17 cellular contexts compared by ENCODE assay signal in the genomic region with DNA sequence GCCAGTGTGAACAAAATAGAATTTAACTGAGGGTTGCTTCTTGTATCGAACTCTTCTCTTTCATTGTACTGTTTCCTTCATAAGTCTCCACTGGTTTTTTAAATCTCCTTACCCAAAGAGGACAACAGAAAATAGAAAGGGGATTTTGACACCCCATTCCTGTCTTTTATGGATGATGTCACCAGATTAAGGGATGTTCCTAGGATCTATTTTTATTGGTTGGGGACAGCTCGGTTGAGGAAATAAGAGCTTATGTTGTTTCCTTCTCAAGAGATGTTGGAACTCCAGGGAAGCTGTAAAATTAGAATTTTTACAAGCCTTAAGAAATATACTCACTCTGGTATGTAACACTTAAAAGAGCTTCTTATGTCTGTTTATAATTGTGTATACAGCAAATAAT.
A peak's percentile ranks its signal among the peaks of the same experiment; 100 is the strongest.
DNase-seq lines count a peak whose midpoint lies in the region; ATAC-seq and TF ChIP-seq lines count a peak whose summit lies in the region.
"Had no signal": no experiment of that assay in that cellular context is flagged by ENCODE, and none has a peak within 500 bp of the region (broad histone marks: within the 10 kb centered on the region; RNA-seq: fewer than 3 reads in every experiment).

No MANE protein-coding gene starts in this region.

- H4K20me1 ChIP-seq in HCT116 (ENCODE audit: insufficient read depth) = no peaks in the 10 kb centered on the region

- WGBS in heart right ventricle, 2 donors = 53 to 71% methylated on average over 2 of the region's 2 CpGs

- intact Hi-C loops in HCT116 (cut with micrococcal nuclease) (no loop called here), heart right ventricle (cut with DNase I) (no loop called here)

- no peak overlapping the region for H3K4me3 ChIP-seq in HCT116 (replicated peaks in 1 of 2; ENCODE audit: low read depth in 1 of 2, low read length in 2 of 2)
- H3K4me3 ChIP-seq in fibroblast of villous mesenchyme (ENCODE audit: low read depth, low read length) = peak overlapping the region; percentile 32
- peak overlapping the region; percentile 28 for H3K4me3 ChIP-seq in skeletal muscle satellite cell (ENCODE audit: low read length)
- H3K4me3 ChIP-seq in heart right ventricle = no peak overlapping the region

- no peaks in the 10 kb centered on the region for H3K9me3 ChIP-seq in HCT116 (ENCODE audit: control insufficient read depth in 1 of 2, insufficient read depth in 1 of 2, low read depth in 1 of 2, low read length in 2 of 2)
- no peaks in the 10 kb centered on the region for H3K9me3 ChIP-seq in skeletal muscle satellite cell (replicated peaks; ENCODE audit: low read length)
- no peaks in the 10 kb centered on the region for H3K9me3 ChIP-seq in heart right ventricle

- peak overlapping the region; percentile 36 for H2AFZ ChIP-seq in HCT116 (ENCODE audit: low read depth, low read length, poor library complexity, severe bottlenecking)

- CTCF ChIA-PET in HCT116 (lab: Charles Lee) = interaction anchor here (1.2 to 2.2 kb wide), 3 partner anchors 9 to 455 kb away, joined by 3 to 14 read pairs (median 8); no protein-coding TSS in a partner anchor

- TF ChIP-seq CTCF in HCT116 (IDR thresholded peaks at IDR 0.05 in 2 of 3, conservative IDR thresholded peaks at IDR 0.05 in 1 of 3; ENCODE audit: borderline replicate concordance in 1 of 3, insufficient read depth in 1 of 3, low read depth in 2 of 3, low read length in 2 of 3) (no peak), fibroblast of villous mesenchyme (IDR thresholded peaks at IDR 0.05; ENCODE audit: insufficient read depth, low read depth, low read length) (no peak), heart right ventricle (IDR thresholded peaks at IDR 0.05) (no peak)

- H3K9me2 ChIP-seq in HCT116 (ENCODE audit: insufficient read depth) = no peaks in the 10 kb centered on the region

- ATAC-seq in HCT116 (no peak), SK-N-SH treated with all-trans-retinoic acid at 6 μM for 48 hours (no peak), heart right ventricle (no peak), GM21381 (IDR thresholded peaks at IDR 0.05; ENCODE audit: unreplicated experiment) (no peak), HG02973 (IDR thresholded peaks at IDR 0.05; ENCODE audit: unreplicated experiment) (no peak)
- ATAC-seq: activated CD4-positive, alpha-beta T cell treated with anti-CD3 and anti-CD28 coated beads for 36 hours had no signal

- H3K27ac ChIP-seq in HCT116 (ENCODE audit: low read depth, low read length) (no peak overlapping the region), heart right ventricle (peak overlapping the region in 2 of 10 donors; percentile 13 to 90)
- H3K27ac ChIP-seq: C4-2B had no signal

- RAD21 ChIA-PET in HCT116 (lab: Charles Lee; ENCODE audit: low non-redundant PET in 1 of 2, low total read pairs in 2 of 2, uncharacterized antibody in 2 of 2, unreplicated experiment in 2 of 2) = no interaction called here

- H3K4me1 ChIP-seq in HCT116 (ENCODE audit: control insufficient read depth in 1 of 2, insufficient read depth in 2 of 2, low read length in 2 of 2) (peaks cover 0 to 27% of the 10 kb centered on the region in 2 experiments; a peak in 2 of 4 replicates), skeletal muscle satellite cell (ENCODE audit: control insufficient read depth, insufficient read depth, low read length) (peaks cover 56% of the 10 kb centered on the region), heart right ventricle (peaks cover 0 to 42% (median 2%) of the 10 kb centered on the region in 9 donors)

- no peaks in the 10 kb centered on the region for H3K79me2 ChIP-seq in HCT116 (ENCODE audit: insufficient read depth, low read length)

- no peak for TF ChIP-seq RAD21 in HCT116 (IDR thresholded peaks at IDR 0.05; ENCODE audit: low read depth)

- H3K9ac ChIP-seq in HCT116 (ENCODE audit: low read length) (no peak overlapping the region), skeletal muscle satellite cell (ENCODE audit: low read depth, low read length) (peak overlapping the region; percentile 71)

- no peaks in the 10 kb centered on the region for H3K27me3 ChIP-seq in HCT116 (ENCODE audit: insufficient read depth, low read length)
- no peaks in the 10 kb centered on the region for H3K27me3 ChIP-seq in skeletal muscle satellite cell (ENCODE audit: control insufficient read depth, insufficient read depth, low read length)
- H3K27me3 ChIP-seq in heart right ventricle = no peaks in the 10 kb centered on the region

- TF ChIP-seq POLR2A in HCT116 (IDR thresholded peaks at IDR 0.05; ENCODE audit: borderline replicate concordance, extremely low read depth, insufficient read depth, insufficient read length) = no peak

- H3K36me3 ChIP-seq in HCT116 (ENCODE audit: control insufficient read depth in 1 of 2, insufficient read depth in 2 of 2, low read length in 2 of 2) (no peaks in the 10 kb centered on the region), skeletal muscle satellite cell (ENCODE audit: insufficient read depth, low read length) (no peaks in the 10 kb centered on the region), heart right ventricle (no peaks in the 10 kb centered on the region)

- DNase-seq in HCT116 (ENCODE audit: low read depth, low spot score) (no peak), fibroblast of villous mesenchyme (ENCODE audit: low read depth) (peak; percentile 92), heart right ventricle (no peak), occipital lobe (lab: John Stamatoyannopoulos, UW) (no peak)
- DNase-seq: activated CD4-positive, alpha-beta T cell treated with anti-CD3 and anti-CD28 coated beads for 36 hours; activated T-cell treated with anti-CD3 and anti-CD28 coated beads, Interleukin-2, amount 50 U/mL, for 48 hours; amniotic stem cell; effector CD8-positive, alpha-beta T cell; H7; NCI-H2029 treated with DMSO at 0.1 percent for 48 hours; stimulated activated CD4-positive, alpha-beta T cell treated with anti-CD3 and anti-CD28 coated beads, Interleukin-4, amount 100 ng/mL, for 1 hour; stimulated activated naive CD4-positive, alpha-beta T cell had no signal

- no TSS peak for BruUV-seq in HCT116 (replicated peaks; lab: Mats Ljungman, UMichigan)

- POLR2A ChIA-PET in HCT116 (lab: Charles Lee) = interaction anchor here (1.1 to 2.2 kb wide), 2 partner anchors 10 to 233 kb away, joined by 4 to 7 read pairs; no protein-coding TSS in a partner anchor

- H3K4me2 ChIP-seq in HCT116 (ENCODE audit: low read length) = peak overlapping the region; percentile 19; the same call in 1 of the 2 replicates
- H3K4me2 ChIP-seq in skeletal muscle satellite cell (ENCODE audit: low read length) = peak overlapping the region; percentile 62

TF ChIP-seq in HCT116, 20 proteins besides CTCF, POLR2A, EP300 and RAD21 (continues in another document):
- TF ChIP-seq SRF (IDR thresholded peaks at IDR 0.05; ENCODE audit: low read depth) (no peak), CEBPB (IDR thresholded peaks at IDR 0.05; ENCODE audit: low read depth) (no peak)
- TF ChIP-seq, protein P1, sequence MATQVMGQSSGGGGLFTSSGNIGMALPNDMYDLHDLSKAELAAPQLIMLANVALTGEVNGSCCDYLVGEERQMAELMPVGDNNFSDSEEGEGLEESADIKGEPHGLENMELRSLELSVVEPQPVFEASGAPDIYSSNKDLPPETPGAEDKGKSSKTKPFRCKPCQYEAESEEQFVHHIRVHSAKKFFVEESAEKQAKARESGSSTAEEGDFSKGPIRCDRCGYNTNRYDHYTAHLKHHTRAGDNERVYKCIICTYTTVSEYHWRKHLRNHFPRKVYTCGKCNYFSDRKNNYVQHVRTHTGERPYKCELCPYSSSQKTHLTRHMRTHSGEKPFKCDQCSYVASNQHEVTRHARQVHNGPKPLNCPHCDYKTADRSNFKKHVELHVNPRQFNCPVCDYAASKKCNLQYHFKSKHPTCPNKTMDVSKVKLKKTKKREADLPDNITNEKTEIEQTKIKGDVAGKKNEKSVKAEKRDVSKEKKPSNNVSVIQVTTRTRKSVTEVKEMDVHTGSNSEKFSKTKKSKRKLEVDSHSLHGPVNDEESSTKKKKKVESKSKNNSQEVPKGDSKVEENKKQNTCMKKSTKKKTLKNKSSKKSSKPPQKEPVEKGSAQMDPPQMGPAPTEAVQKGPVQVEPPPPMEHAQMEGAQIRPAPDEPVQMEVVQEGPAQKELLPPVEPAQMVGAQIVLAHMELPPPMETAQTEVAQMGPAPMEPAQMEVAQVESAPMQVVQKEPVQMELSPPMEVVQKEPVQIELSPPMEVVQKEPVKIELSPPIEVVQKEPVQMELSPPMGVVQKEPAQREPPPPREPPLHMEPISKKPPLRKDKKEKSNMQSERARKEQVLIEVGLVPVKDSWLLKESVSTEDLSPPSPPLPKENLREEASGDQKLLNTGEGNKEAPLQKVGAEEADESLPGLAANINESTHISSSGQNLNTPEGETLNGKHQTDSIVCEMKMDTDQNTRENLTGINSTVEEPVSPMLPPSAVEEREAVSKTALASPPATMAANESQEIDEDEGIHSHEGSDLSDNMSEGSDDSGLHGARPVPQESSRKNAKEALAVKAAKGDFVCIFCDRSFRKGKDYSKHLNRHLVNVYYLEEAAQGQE (IDR thresholded peaks at IDR 0.05; ENCODE audit: low read depth) = no peak

TF ChIP-seq in SK-N-SH treated with all-trans-retinoic acid at 6 μM for 48 hours, 23 proteins besides CTCF, POLR2A, EP300 and RAD21 (continues in another document):
- TF ChIP-seq ZNF565 (CRISPR knock-in tag; conservative IDR thresholded peaks at IDR 0.05; ENCODE audit: low read depth) = no peak
- TF ChIP-seq CREB5 (CRISPR knock-in tag; IDR thresholded peaks at IDR 0.05; ENCODE audit: low read depth) = no peak
- TF ChIP-seq OSR1 (CRISPR knock-in tag; IDR thresholded peaks at IDR 0.05) = no peak
- no peak for TF ChIP-seq ZC3H10 (CRISPR knock-in tag; IDR thresholded peaks at IDR 0.05)

Comparison
In these comparisons a context has a peak if more than half of its experiments do, and no peak if none do; other contexts are left out.
1. H3K4me3 ChIP-seq: peak in fibroblast of villous mesenchyme (single experiment) and skeletal muscle satellite cell (single experiment); none in HCT116 (0 of 2) and heart right ventricle (0 of 10).